8 cellular contexts compared by ENCODE assay signal in the genomic region with DNA sequence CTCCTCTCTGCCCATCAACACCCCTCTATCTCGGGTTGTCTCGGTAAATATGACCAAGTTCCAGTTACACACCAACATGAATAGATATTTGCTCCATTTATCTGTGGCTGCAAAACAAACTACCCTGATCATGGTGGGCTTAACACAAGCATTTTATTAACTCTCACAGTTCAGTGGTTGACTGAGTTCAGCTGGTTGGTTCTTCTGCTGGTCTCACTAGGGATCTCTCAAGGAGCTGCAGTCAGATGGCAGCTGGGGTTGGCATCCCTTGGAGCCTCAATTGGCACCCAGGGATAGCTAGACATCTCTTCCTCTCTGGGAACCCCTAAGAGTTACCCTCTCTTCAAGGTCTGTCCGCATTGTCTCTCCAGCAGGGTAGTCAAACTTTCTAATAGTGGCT. TPM values are rescaled to one million over a fixed set of nuclear protein-coding genes. Genes with fewer than 3 reads are reported as not detected.
"Had no signal": no experiment of that assay in that cellular context is flagged by ENCODE, and none has a peak within 500 bp of the region (broad histone marks: within the 10 kb centered on the region; RNA-seq: fewer than 3 reads in every experiment).

No MANE protein-coding gene starts in this region.

- DNase-seq: GOT3, H7, HFFc6, IMR-90, KG1 had no signal

- ATAC-seq: HCT116, K562 had no signal

- H3K27ac Mint-ChIP-seq: HFFc6 had no signal

- H3K4me3 Mint-ChIP-seq: HFFc6 had no signal

RNA-seq across cellular contexts. Expression of a gene that starts 25.4 kb away (rescaled TPM):
- total RNA-seq: H7, HT1080 had no signal
